Comparison of ENCODE assay signal across 8 cellular contexts in the genomic region with DNA sequence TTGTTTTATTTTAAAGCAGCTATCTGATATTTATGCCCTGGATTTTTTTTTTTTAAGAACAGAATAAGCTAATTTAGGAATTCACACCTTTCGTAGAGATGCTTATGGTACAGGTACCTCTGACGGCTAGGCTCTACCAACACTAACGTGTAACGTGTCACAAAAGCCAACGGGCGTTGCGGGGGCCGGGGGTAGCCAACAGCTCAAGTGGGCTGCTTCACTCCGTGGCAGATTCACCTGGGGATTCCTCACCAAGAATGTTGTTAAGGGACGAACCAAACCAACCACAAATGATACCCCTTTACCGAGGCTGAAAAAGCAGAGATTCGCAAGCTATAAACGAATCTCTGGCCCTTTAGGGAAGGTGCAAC. TPM values are rescaled to one million over a fixed set of nuclear protein-coding genes. Genes with fewer than 3 reads are reported as not detected.
DNase-seq lines count a peak whose midpoint lies in the region; ATAC-seq, FAIRE-seq and TF ChIP-seq lines count a peak whose summit lies in the region.

No MANE protein-coding gene starts in this region.

- intact Hi-C loops in CD8-positive, alpha-beta T cell (cut with DNase I, micrococcal nuclease), result loop anchor here (2.0 to 10.0 kb wide), 11 partner anchors 65 to 1840 kb away; a partner anchor contains a TSS
- intact Hi-C loops in GM12878 (cut with micrococcal nuclease; ENCODE audit: unreplicated experiment), result loop anchor here (5.0 kb wide), 2 partner anchors 65 to 200 kb away; no protein-coding TSS in a partner anchor

- H3K4me1 ChIP-seq in CD8-positive, alpha-beta T cell (ENCODE audit: insufficient read depth, low read length), result peaks cover 39% of the 10 kb centered on the region
- H3K4me1 ChIP-seq in GM12878 (ENCODE audit: control insufficient read depth, insufficient read depth, low read length), result peaks cover 22% of the 10 kb centered on the region
- peaks cover 9% of the 10 kb centered on the region for H3K4me1 ChIP-seq in mesenchymal stem cell (ENCODE audit: control insufficient read depth, insufficient read depth, low read depth, low read length)
- H3K4me1 ChIP-seq in thymus (ENCODE audit: control insufficient read depth, insufficient read depth, low read length), result peaks cover 23% of the 10 kb centered on the region

- WGBS in GM12878 (ENCODE audit: insufficient coverage, insufficient replicate concordance, low lambda C conversion rate, missing lambda C conversion rate), result under 1% methylated on average over 13 of the region's 13 CpGs
- 12% methylated on average over 13 of the region's 13 CpGs for WGBS in mesenchymal stem cell
- WGBS in thymus, result 33% methylated on average over 13 of the region's 13 CpGs

- peak overlapping the region; percentile 93 for H3K27ac ChIP-seq in CD8-positive, alpha-beta T cell (ENCODE audit: low read depth, low read length)
- H3K27ac ChIP-seq in GM12878 (ENCODE audit: control insufficient read depth, insufficient read depth), result peak overlapping the region; percentile 95
- H3K27ac ChIP-seq in mesenchymal stem cell (ENCODE audit: low read length, poor library complexity, severe bottlenecking), result no peak overlapping the region
- H3K27ac ChIP-seq in thymus (ENCODE audit: low read depth), result peak overlapping the region; percentile 92

- H3K23ac ChIP-seq in mesenchymal stem cell (ENCODE audit: low read length in 2 of 2), result peak overlapping the region in 1 of 2 experiments; percentile 89

- no peak for TF ChIP-seq POLR2A in GM12878 (IDR thresholded peaks at IDR 0.05; ENCODE audit: low read depth, low read length)

- H3K36me3 Mint-ChIP-seq in CD8-positive, alpha-beta T cell, result peaks cover 7% of the 10 kb centered on the region

- H3K4me1 Mint-ChIP-seq in CD8-positive, alpha-beta T cell (ENCODE audit: low read depth), result peaks cover 53% of the 10 kb centered on the region

- no peak overlapping the region for H2BK5ac ChIP-seq in mesenchymal stem cell (ENCODE audit: low read depth, low read length, poor library complexity, severe bottlenecking)

- SMC1A ChIA-PET in GM12878 (lab: Charles Lee; ENCODE audit: uncharacterized antibody, unreplicated experiment), result interaction anchor here (0.6 to 4.3 kb wide), 9 partner anchors 11 to 64 kb away, joined by 3 to 24 read pairs (median 3); no protein-coding TSS in a partner anchor

- ATAC-seq in CD8-positive, alpha-beta T cell, result no peak
- peak; percentile 13 for ATAC-seq in GM12878
- no peak for ATAC-seq in HG03469 (IDR thresholded peaks at IDR 0.05; ENCODE audit: unreplicated experiment)
- ATAC-seq in GM21737 (IDR thresholded peaks at IDR 0.05; ENCODE audit: unreplicated experiment), result no peak
- ATAC-seq in GM18519 (IDR thresholded peaks at IDR 0.05; ENCODE audit: low FRiP score, unreplicated experiment), result no peak

- peak; percentile 41 for FAIRE-seq in GM12878 (lab: Jason Lieb, UNC)

- peak overlapping the region; percentile 51 for H4K8ac ChIP-seq in mesenchymal stem cell (ENCODE audit: low read length)

- H4K20me1 ChIP-seq in GM12878 (ENCODE audit: control insufficient read depth, insufficient read depth), result no peaks in the 10 kb centered on the region

- no peak overlapping the region for H3K14ac ChIP-seq in mesenchymal stem cell (ENCODE audit: low read length in 2 of 2)

- peak overlapping the region; percentile 97 for H3K4me3 ChIP-seq in CD8-positive, alpha-beta T cell (ENCODE audit: low read depth, low read length)
- H3K4me3 ChIP-seq in LNCaP clone FGC (ENCODE audit: low read depth, low read length) (peak overlapping the region; percentile 74), GM12878 (peak overlapping the region; percentile 73), mesenchymal stem cell (ENCODE audit: insufficient read depth in 1 of 2, low read depth in 1 of 2, low read length in 2 of 2) (peak overlapping the region; percentile 94 to 99), thymus (ENCODE audit: low read length) (peak overlapping the region; percentile 96)

- in situ Hi-C loops in GM12878 (cut with MboI), result no loop called here

- no peak for TF ChIP-seq RAD21 in GM12878 (IDR thresholded peaks at IDR 0.05; ENCODE audit: insufficient read depth, low read depth, low read length)

- no peaks in the 10 kb centered on the region for H3K36me3 ChIP-seq in CD8-positive, alpha-beta T cell (ENCODE audit: insufficient read depth, low read length)
- no peaks in the 10 kb centered on the region for H3K36me3 ChIP-seq in GM12878 (ENCODE audit: control insufficient read depth in 2 of 2, insufficient read depth in 2 of 2, low read length in 1 of 2)
- H3K36me3 ChIP-seq in mesenchymal stem cell (ENCODE audit: control insufficient read depth in 1 of 2, insufficient read depth in 2 of 2, low read depth in 1 of 2, low read length in 2 of 2), result peaks cover 0 to 4% of the 10 kb centered on the region in 2 experiments
- H3K36me3 ChIP-seq in thymus (ENCODE audit: control insufficient read depth, insufficient read depth), result no peaks in the 10 kb centered on the region

- H3K9ac ChIP-seq in GM12878 (ENCODE audit: control insufficient read depth, insufficient read depth, low read length) (peak overlapping the region; percentile 96), mesenchymal stem cell (ENCODE audit: low read length) (peak overlapping the region; percentile 99)

- H2BK120ac ChIP-seq in mesenchymal stem cell (ENCODE audit: low read depth, low read length), result no peak overlapping the region

- H3K18ac ChIP-seq in mesenchymal stem cell (ENCODE audit: low read depth in 1 of 2, low read length in 2 of 2), result peak overlapping the region in 1 of 2 experiments; percentile 86

- no peaks in the 10 kb centered on the region for H3K9me3 ChIP-seq in CD8-positive, alpha-beta T cell (ENCODE audit: low read length)
- H3K9me3 ChIP-seq in GM12878 (replicated peaks; ENCODE audit: control insufficient read depth, insufficient read depth, low read length) (no peaks in the 10 kb centered on the region), mesenchymal stem cell (ENCODE audit: control insufficient read depth, low read length) (no peaks in the 10 kb centered on the region), thymus (ENCODE audit: control insufficient read depth) (no peaks in the 10 kb centered on the region)

- TF ChIP-seq EP300 in GM12878 (IDR thresholded peaks at IDR 0.05; ENCODE audit: borderline replicate concordance in 1 of 2, control insufficient read depth in 1 of 2, low read depth in 2 of 2, low read length in 2 of 2), result no peak

- peak overlapping the region; percentile 93 for H3K27ac Mint-ChIP-seq in CD8-positive, alpha-beta T cell

- H2BK12ac ChIP-seq in mesenchymal stem cell (ENCODE audit: low read length in 2 of 2), result no peak overlapping the region

- peaks cover 12% of the 10 kb centered on the region for H3K79me1 ChIP-seq in mesenchymal stem cell (replicated peaks; ENCODE audit: low read length, poor library complexity, severe bottlenecking)

- H3K9me3 Mint-ChIP-seq in CD8-positive, alpha-beta T cell, result no peaks in the 10 kb centered on the region

- H3K79me2 ChIP-seq in GM12878 (ENCODE audit: control insufficient read depth, insufficient read depth, low read length), result peaks cover 36% of the 10 kb centered on the region

- BruUV-seq in GM12878 (replicated peaks; lab: Mats Ljungman, UMichigan), result TSS peak; percentile 68

- no peak overlapping the region for H4K91ac ChIP-seq in mesenchymal stem cell (ENCODE audit: low read length)

- RAD21 ChIA-PET in GM12878 (lab: Charles Lee; ENCODE audit: unreplicated experiment), result interaction anchor here (0.8 to 1.5 kb wide), 5 partner anchors 20 to 266 kb away, joined by 3 to 4 read pairs (median 3); no protein-coding TSS in a partner anchor

- POLR2A ChIA-PET in CD8-positive, alpha-beta T cell (lab: Charles Lee), result interaction anchor here (0.6 to 0.9 kb wide), 4 partner anchors 8 to 576 kb away, joined by 3 read pairs; no protein-coding TSS in a partner anchor
- POLR2A ChIA-PET in GM12878 (lab: Charles Lee), result interaction anchor here (0.5 to 1.3 kb wide), 3 partner anchors 218 to 1148 kb away, joined by 3 to 6 read pairs (median 3); no protein-coding TSS in a partner anchor

- no peak for TF ChIP-seq CTCF in CD8-positive, alpha-beta T cell (IDR thresholded peaks at IDR 0.05)
- no peak for TF ChIP-seq CTCF in LNCaP clone FGC (IDR thresholded peaks at IDR 0.05; ENCODE audit: control insufficient read depth, extremely low read depth, insufficient read depth)
- no peak for TF ChIP-seq CTCF in GM12878 (IDR thresholded peaks at IDR 0.05 in 2 of 3, conservative IDR thresholded peaks at IDR 0.05 in 1 of 3; ENCODE audit: control insufficient read depth in 2 of 3, extremely low read depth in 1 of 3, insufficient read depth in 1 of 3, low read depth in 3 of 3, low read length in 3 of 3)

- H3K4me3 Mint-ChIP-seq in CD8-positive, alpha-beta T cell, result peak overlapping the region; percentile 88

- no peak overlapping the region for H3K4ac ChIP-seq in mesenchymal stem cell (ENCODE audit: low read depth in 1 of 2, low read length in 2 of 2)

- no peaks in the 10 kb centered on the region for H3K27me3 Mint-ChIP-seq in CD8-positive, alpha-beta T cell (ENCODE audit: low read depth)

- H3K27me3 ChIP-seq in CD8-positive, alpha-beta T cell (ENCODE audit: insufficient read depth, low read length), result no peaks in the 10 kb centered on the region
- H3K27me3 ChIP-seq in GM12878 (replicated peaks in 1 of 2; ENCODE audit: control insufficient read depth in 2 of 2, insufficient read depth in 2 of 2, low read length in 1 of 2), result no peaks in the 10 kb centered on the region
- no peaks in the 10 kb centered on the region for H3K27me3 ChIP-seq in mesenchymal stem cell (ENCODE audit: control insufficient read depth in 1 of 2, insufficient read depth in 1 of 2, low read length in 2 of 2)
- no peaks in the 10 kb centered on the region for H3K27me3 ChIP-seq in thymus (ENCODE audit: control insufficient read depth, insufficient read depth)

- CTCF ChIA-PET in CD8-positive, alpha-beta T cell (lab: Charles Lee), result interaction anchor here (0.5 to 2.3 kb wide), 2 partner anchors 265 to 493 kb away, joined by 3 to 7 read pairs; no protein-coding TSS in a partner anchor
- CTCF ChIA-PET in GM12878 (lab: Yijun Ruan, JAX), result interaction anchor here (0.7 to 1.5 kb wide), 3 partner anchors 11 to 963 kb away, joined by 3 to 4 read pairs (median 3); no protein-coding TSS in a partner anchor

- no peak overlapping the region for H2AK5ac ChIP-seq in mesenchymal stem cell (ENCODE audit: low read length, severe bottlenecking)

- H3K4me2 ChIP-seq in GM12878 (ENCODE audit: control insufficient read depth, insufficient read depth) (peak overlapping the region; percentile 73), mesenchymal stem cell (ENCODE audit: low read length, poor library complexity, severe bottlenecking) (peak overlapping the region; percentile 66)

- peak in 2 of 7 experiments; percentile 3 to 16 for DNase-seq in CD8-positive, alpha-beta T cell
- DNase-seq in LNCaP clone FGC (ENCODE audit: low read depth) (no peak), GM12878 (ENCODE audit: low read depth, low spot score) (no peak), mesenchymal stem cell (no peak)

- H2BK15ac ChIP-seq in mesenchymal stem cell (ENCODE audit: low read depth, poor library complexity, severe bottlenecking), result no peak overlapping the region

- peak overlapping the region; percentile 76 for H2AFZ ChIP-seq in GM12878 (ENCODE audit: control insufficient read depth, low read depth, low read length)
- H2AFZ ChIP-seq in mesenchymal stem cell (ENCODE audit: low read depth, low read length), result peak overlapping the region; percentile 48

RNA-seq across cellular contexts. Expression of a gene that starts 1.0 kb away (rescaled TPM):
- 10 to 100 TPM; 30.0 to 33.1 TPM for total RNA-seq in CD8-positive, alpha-beta T cell
- 17.7 and 18.9 TPM in 2 replicates for total RNA-seq in GM12878 (2013; cell fraction: nucleolus; rRNA removed)
- total RNA-seq in GM12878 (2014; rRNA removed), result 9.3 and 12.6 TPM in 2 replicates
- total RNA-seq in GM12878 (2014; rRNA removed; fragmentation: Illumina TruSeq; extraction: Trizol), result 11.3 and 11.6 TPM in 2 replicates
- 20.2 and 21.1 TPM in 2 replicates for total RNA-seq in GM12878 (2021)
- polyA plus RNA-seq in GM12878 (2011; ENCODE audit: low read depth), result 2.4 TPM
- 12.3 and 12.9 TPM in 2 replicates for polyA plus RNA-seq in GM12878 (2011; rRNA removed)
- 7.8 and 8.9 TPM in 2 replicates for polyA plus RNA-seq in GM12878 (2011; cell fraction: cytosol; rRNA removed)
- 4.5 and 4.8 TPM in 2 replicates for polyA plus RNA-seq in GM12878 (2011; cell fraction: nucleus; rRNA removed)
- polyA plus RNA-seq in GM12878 (2012), result 6.3 and 10.6 TPM in 2 replicates
- 13.9 and 19.2 TPM in 2 replicates for polyA plus RNA-seq in GM12878 (2014; fragmentation: Illumina TruSeq; extraction: Trizol)
- 1 to 10 TPM; 2.3 to 3.1 TPM for polyA plus RNA-seq in GM12878 (2014; fragmentation: Nextera tagmentation; extraction: Ambion mirVana)
- polyA plus RNA-seq in GM12878 (2014; rRNA removed), result 7.6 and 10.6 TPM in 2 replicates
- 1 to 10 TPM; 5.6 to 5.9 TPM for polyA plus RNA-seq in GM12878 (2016; fragmentation: Nextera tagmentation; extraction: Ambion mirVana)
- polyA minus RNA-seq in GM12878 (2011; rRNA and poly(A)+ RNA removed), result 16.2 and 19.2 TPM in 2 replicates
- 8.2 and 11.0 TPM in 2 replicates for polyA minus RNA-seq in GM12878 (2011; cell fraction: cytosol; rRNA and poly(A)+ RNA removed)
- polyA minus RNA-seq in GM12878 (2011; cell fraction: nucleus; rRNA and poly(A)+ RNA removed), result 7.7 and 11.2 TPM in 2 replicates
- polyA plus RNA-seq in mesenchymal stem cell (2013, experiment 1 of 2), result 6.3 TPM
- 6.1 TPM for polyA plus RNA-seq in mesenchymal stem cell (2013, experiment 2 of 2)
- 12.2 TPM for polyA plus RNA-seq in thymus
